Comparison of ENCODE assay signal across 32 cellular contexts in genomic region chr10:26703096-26703495, GRCh38.
"Had no signal": no experiment of that assay in that cellular context is flagged by ENCODE, and none has a peak within 500 bp of the region (broad histone marks: within the 10 kb centered on the region; RNA-seq: fewer than 3 reads in every experiment).

No MANE protein-coding gene starts in this region.

- H3K4me2 ChIP-seq: neural progenitor cell had no signal

- H3K27ac Mint-ChIP-seq: endodermal cell; immature natural killer cell; memory B cell; mesothelial cell of epicardium; naive B cell; natural killer cell treated with Interleukin-12 subunit alpha and Interleukin-12 subunit beta and Interleukin-15 and Interleukin-18, amount 100 ng/mL, for 72 hours; neural progenitor cell; progenitor cell of endocrine pancreas; stimulated activated effector memory CD8-positive, alpha-beta T cell treated with anti-CD3 and anti-CD28 coated beads, Interleukin-12 subunit alpha, Interleukin-12 subunit beta, amount 100 ng/mL, for 72 hours had no signal

- H3K27me3 Mint-ChIP-seq: central memory CD8-positive, alpha-beta T cell; memory B cell; naive B cell; natural killer cell treated with Interleukin-12 subunit alpha and Interleukin-12 subunit beta and Interleukin-15 and Interleukin-18, amount 100 ng/mL, for 72 hours; progenitor cell of endocrine pancreas had no signal

- H3K4me3 ChIP-seq: colonic mucosa, gastroesophageal sphincter, heart right ventricle, lung, mucosa of descending colon, neural progenitor cell, right atrium auricular region, thoracic aorta, tibial nerve, vagina had no signal

- H3K27me3 ChIP-seq: colonic mucosa, gastroesophageal sphincter, heart right ventricle, neural progenitor cell, right atrium auricular region, tibial nerve, vagina had no signal

- H3K27ac ChIP-seq: colonic mucosa, epithelial cell of prostate, gastroesophageal sphincter, heart right ventricle, neural progenitor cell, parathyroid adenoma, right atrium auricular region, thoracic aorta, tibial nerve, vagina had no signal

- H3K9ac ChIP-seq: neural progenitor cell, parathyroid adenoma had no signal

- ATAC-seq: esophagus mucosa; gastroesophageal sphincter; heart right ventricle; left lobe of liver; mucosa of descending colon; natural killer cell treated with Interleukin-12 subunit alpha and Interleukin-12 subunit beta and Interleukin-15 and Interleukin-18, amount 100 ng/mL, for 72 hours; sciatic nerve; stimulated activated effector memory CD8-positive, alpha-beta T cell treated with anti-CD3 and anti-CD28 coated beads, Interleukin-12 subunit alpha, Interleukin-12 subunit beta, amount 100 ng/mL, for 72 hours had no signal

- H3K4me3 Mint-ChIP-seq: central memory CD8-positive, alpha-beta T cell; endodermal cell; immature natural killer cell; memory B cell; mesothelial cell of epicardium; natural killer cell treated with Interleukin-12 subunit alpha and Interleukin-12 subunit beta and Interleukin-15 and Interleukin-18, amount 100 ng/mL, for 72 hours; neural progenitor cell; stimulated activated effector memory CD8-positive, alpha-beta T cell treated with anti-CD3 and anti-CD28 coated beads, Interleukin-12 subunit alpha, Interleukin-12 subunit beta, amount 100 ng/mL, for 72 hours had no signal

- DNase-seq: colonic mucosa; endodermal cell; foreskin fibroblast; glutamatergic neuron; heart right ventricle; hypothalamus; immature natural killer cell; islet precursor cell; mucosa of descending colon; naive B cell; stimulated activated CD4-positive, alpha-beta T cell treated with anti-CD3 and anti-CD28 coated beads, Interleukin-2, amount 100 ng/mL, for 24 hours; stimulated activated CD4-positive, alpha-beta T cell treated with anti-CD3 and anti-CD28 coated beads, Interleukin-4, amount 100 ng/mL, for 24 hours; stimulated activated naive CD4-positive, alpha-beta T cell treated with Interleukin-2 at 50 U/mL for 16 hours; substantia nigra had no signal

- H3K36me3 ChIP-seq: colonic mucosa, neural progenitor cell, thoracic aorta had no signal

- H3K9me3 Mint-ChIP-seq: central memory CD8-positive, alpha-beta T cell; memory B cell; mesothelial cell of epicardium; naive B cell; natural killer cell treated with Interleukin-12 subunit alpha and Interleukin-12 subunit beta and Interleukin-15 and Interleukin-18, amount 100 ng/mL, for 72 hours; neural progenitor cell; stimulated activated effector memory CD8-positive, alpha-beta T cell treated with anti-CD3 and anti-CD28 coated beads, Interleukin-12 subunit alpha, Interleukin-12 subunit beta, amount 100 ng/mL, for 72 hours had no signal

- H2AFZ ChIP-seq: neural progenitor cell, parathyroid adenoma had no signal

- H3K9me3 ChIP-seq: colonic mucosa, gastroesophageal sphincter, heart right ventricle, mucosa of descending colon, right atrium auricular region, thoracic aorta, tibial nerve, vagina had no signal
